Comparison of ENCODE assay signal across 8 cellular contexts in the genomic region with DNA sequence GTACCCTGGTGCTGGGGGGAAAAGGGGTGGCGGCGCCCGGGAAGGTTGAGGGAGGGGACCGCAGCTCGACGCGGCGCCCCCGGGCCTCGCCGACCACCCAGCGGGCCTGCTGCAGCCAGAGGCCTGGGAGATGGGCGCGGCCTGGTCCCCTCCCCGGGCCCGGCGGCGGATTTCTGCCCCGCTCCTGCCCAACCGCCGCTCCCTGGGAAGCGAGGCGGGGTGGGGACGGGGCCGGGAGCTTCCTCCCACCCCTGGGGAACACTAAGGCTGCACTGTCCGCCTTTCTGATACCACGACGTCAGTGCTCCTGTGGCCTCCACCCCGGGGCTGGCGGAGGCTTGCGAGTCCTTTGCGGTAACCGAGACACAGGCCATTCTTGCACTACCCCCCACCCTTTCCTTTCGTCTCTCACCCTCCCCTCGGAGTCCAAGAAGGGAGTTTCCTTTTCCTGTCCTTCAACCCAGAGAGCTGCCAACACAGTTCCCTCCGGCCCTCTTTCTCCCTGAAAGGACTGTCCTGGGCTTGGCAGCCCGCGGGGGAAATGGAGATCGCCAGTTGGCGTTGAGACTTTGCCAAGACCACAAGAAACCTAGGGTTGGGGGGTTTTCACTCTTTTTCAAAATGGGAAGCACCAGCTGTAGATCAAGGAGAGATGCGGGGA. TPM values are rescaled to one million over a fixed set of nuclear protein-coding genes. Genes with fewer than 3 reads are reported as not detected.
DNase-seq lines count a peak whose midpoint lies in the region; ATAC-seq and TF ChIP-seq lines count a peak whose summit lies in the region.

No MANE protein-coding gene starts in this region.

- no peaks in the 10 kb centered on the region for H3K36me3 ChIP-seq in effector memory CD4-positive, alpha-beta T cell (ENCODE audit: control insufficient read depth, insufficient read depth, low read length)
- H3K36me3 ChIP-seq in lung (ENCODE audit: control insufficient read depth in 2 of 2, insufficient read depth in 2 of 2, low read length in 2 of 2) = no peaks in the 10 kb centered on the region

- CTCF ChIA-PET in AG04449 (lab: Yijun Ruan, JAX) = interaction anchor here (0.7 to 5.1 kb wide), 42 partner anchors 10 to 411 kb away, joined by 3 to 138 read pairs (median 5); partner anchors contain the start of gene ODF2L

- WGBS in lung, 2 donors = 0% methylated on average over 28 to 41 of the region's 41 CpGs

- H3K4me3 ChIP-seq in AG04449 (ENCODE audit: low read depth, low read length) (peak overlapping the region; percentile 83), lung (peak overlapping the region; percentile 92)
- peak overlapping the region; percentile 83 for H3K4me3 ChIP-seq in effector memory CD4-positive, alpha-beta T cell (ENCODE audit: insufficient read depth, low read depth, low read length, poor library complexity, severe bottlenecking)

- peaks cover 12% of the 10 kb centered on the region for H3K4me1 ChIP-seq in effector memory CD4-positive, alpha-beta T cell (ENCODE audit: control insufficient read depth, insufficient read depth, low read length, poor library complexity, severe bottlenecking)
- peaks cover 3 to 11% of the 10 kb centered on the region in 2 donors for H3K4me1 ChIP-seq in lung (ENCODE audit: control insufficient read depth in 2 of 2, insufficient read depth in 2 of 2, low read length in 2 of 2)

- POLR2A ChIA-PET in AG04449 (lab: Yijun Ruan, JAX) = interaction anchor here (0.7 to 2.0 kb wide), 5 partner anchors 8 to 205 kb away, joined by 3 to 6 read pairs (median 3); no protein-coding TSS in a partner anchor

- TF ChIP-seq CTCF in AG04449 (IDR thresholded peaks at IDR 0.05; ENCODE audit: insufficient read depth, low read length, missing control alignments) (no peak), lung (IDR thresholded peaks at IDR 0.05; ENCODE audit: control extremely low read depth, extremely low read depth) (no peak)

- peak overlapping the region; percentile 94 for H3K27ac ChIP-seq in effector memory CD4-positive, alpha-beta T cell (ENCODE audit: insufficient read depth, low read length, poor library complexity, severe bottlenecking)
- H3K27ac ChIP-seq in lung (ENCODE audit: low read depth in 1 of 2, low read length in 1 of 2) = peak overlapping the region; percentile 98 to 99

- H3K27me3 ChIP-seq in effector memory CD4-positive, alpha-beta T cell (replicated peaks; ENCODE audit: control insufficient read depth, insufficient read depth, low read length, poor library complexity, severe bottlenecking) = no peaks in the 10 kb centered on the region
- no peaks in the 10 kb centered on the region for H3K27me3 ChIP-seq in lung (ENCODE audit: control insufficient read depth, insufficient read depth)

- ATAC-seq in GM18498 (IDR thresholded peaks at IDR 0.05; ENCODE audit: unreplicated experiment) = peak; percentile 36
- peak; percentile 28 for ATAC-seq in HG02884 (IDR thresholded peaks at IDR 0.05; ENCODE audit: unreplicated experiment)
- ATAC-seq in lung (ENCODE audit: insufficient read depth, low FRiP score) = peak; percentile 24

- DNase-seq in AG04449 (ENCODE audit: low read depth, low spot score) = no peak
- DNase-seq in NCI-H146 treated with DMSO at 0.1 percent for 48 hours (lab: John Stamatoyannopoulos, UW; ENCODE audit: unreplicated experiment) = peak; percentile 60
- peak; percentile 13 for DNase-seq in activated CD4-positive, alpha-beta T cell treated with anti-CD3 and anti-CD28 coated beads for 1 hour
- DNase-seq in effector memory CD4-positive, alpha-beta T cell = peak; percentile 15 to 29 (median 24)
- peak; percentile 63 for DNase-seq in lung (ENCODE audit: low spot score)
- DNase-seq in stimulated activated CD8-positive, alpha-beta memory T cell treated with anti-CD3 and anti-CD28 coated beads, Interleukin-2, amount 100 ng/mL, for 1 hour (ENCODE audit: low read depth in 2 of 2) = peak; percentile 3 to 16

- H3K9me3 ChIP-seq in effector memory CD4-positive, alpha-beta T cell (ENCODE audit: control insufficient read depth, low read length) = no peaks in the 10 kb centered on the region
- no peaks in the 10 kb centered on the region for H3K9me3 ChIP-seq in lung (ENCODE audit: control insufficient read depth in 2 of 2, insufficient read depth in 1 of 2, low read length in 1 of 2)

RNA-seq across cellular contexts. Expression of gene SH3GLB1, which starts 0.7 kb away (rescaled TPM):
- total RNA-seq in lung = 10 to 100 TPM; 71.4 to 81.0 TPM
- polyA plus RNA-seq in lung = 10 to 100 TPM; 26.9 to 67.5 TPM
